In the genomic region with DNA sequence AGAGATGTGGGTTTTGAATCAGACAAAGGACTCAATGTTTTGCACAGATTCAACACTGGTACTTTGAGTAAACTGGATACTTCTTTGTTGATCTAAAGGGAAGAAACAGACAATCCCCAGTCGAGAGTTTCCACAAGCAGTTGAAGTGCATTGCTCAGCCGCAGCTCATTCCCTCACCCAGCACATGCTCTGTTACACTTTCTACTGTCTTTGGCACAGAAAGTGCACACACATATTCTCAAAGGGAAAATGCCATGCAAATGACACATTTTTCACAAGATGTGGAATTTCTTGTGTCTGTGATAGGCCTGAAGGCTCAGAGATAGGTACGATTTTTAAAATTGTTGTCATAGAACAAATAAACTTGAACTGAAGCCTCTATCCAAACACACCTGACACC, we compare ENCODE assay signal across 1 cellular context.
TF ChIP-seq lines count a peak whose summit lies in the region.

No MANE protein-coding gene starts in this region.

TF ChIP-seq in SK-N-SH treated with all-trans-retinoic acid at 6 μM for 48 hours, 23 proteins besides CTCF, POLR2A, EP300 and RAD21 (continued from another document):
- TF ChIP-seq, protein P1, sequence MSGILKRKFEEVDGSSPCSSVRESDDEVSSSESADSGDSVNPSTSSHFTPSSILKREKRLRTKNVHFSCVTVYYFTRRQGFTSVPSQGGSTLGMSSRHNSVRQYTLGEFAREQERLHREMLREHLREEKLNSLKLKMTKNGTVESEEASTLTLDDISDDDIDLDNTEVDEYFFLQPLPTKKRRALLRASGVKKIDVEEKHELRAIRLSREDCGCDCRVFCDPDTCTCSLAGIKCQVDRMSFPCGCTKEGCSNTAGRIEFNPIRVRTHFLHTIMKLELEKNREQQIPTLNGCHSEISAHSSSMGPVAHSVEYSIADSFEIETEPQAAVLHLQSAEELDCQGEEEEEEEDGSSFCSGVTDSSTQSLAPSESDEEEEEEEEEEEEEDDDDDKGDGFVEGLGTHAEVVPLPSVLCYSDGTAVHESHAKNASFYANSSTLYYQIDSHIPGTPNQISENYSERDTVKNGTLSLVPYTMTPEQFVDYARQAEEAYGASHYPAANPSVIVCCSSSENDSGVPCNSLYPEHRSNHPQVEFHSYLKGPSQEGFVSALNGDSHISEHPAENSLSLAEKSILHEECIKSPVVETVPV (CRISPR knock-in tag; IDR thresholded peaks at IDR 0.05): no peak
- TF ChIP-seq, protein P2, sequence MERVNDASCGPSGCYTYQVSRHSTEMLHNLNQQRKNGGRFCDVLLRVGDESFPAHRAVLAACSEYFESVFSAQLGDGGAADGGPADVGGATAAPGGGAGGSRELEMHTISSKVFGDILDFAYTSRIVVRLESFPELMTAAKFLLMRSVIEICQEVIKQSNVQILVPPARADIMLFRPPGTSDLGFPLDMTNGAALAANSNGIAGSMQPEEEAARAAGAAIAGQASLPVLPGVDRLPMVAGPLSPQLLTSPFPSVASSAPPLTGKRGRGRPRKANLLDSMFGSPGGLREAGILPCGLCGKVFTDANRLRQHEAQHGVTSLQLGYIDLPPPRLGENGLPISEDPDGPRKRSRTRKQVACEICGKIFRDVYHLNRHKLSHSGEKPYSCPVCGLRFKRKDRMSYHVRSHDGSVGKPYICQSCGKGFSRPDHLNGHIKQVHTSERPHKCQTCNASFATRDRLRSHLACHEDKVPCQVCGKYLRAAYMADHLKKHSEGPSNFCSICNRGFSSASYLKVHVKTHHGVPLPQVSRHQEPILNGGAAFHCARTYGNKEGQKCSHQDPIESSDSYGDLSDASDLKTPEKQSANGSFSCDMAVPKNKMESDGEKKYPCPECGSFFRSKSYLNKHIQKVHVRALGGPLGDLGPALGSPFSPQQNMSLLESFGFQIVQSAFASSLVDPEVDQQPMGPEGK (CRISPR knock-in tag; IDR thresholded peaks at IDR 0.05; ENCODE audit: borderline replicate concordance): no peak
- TF ChIP-seq ISL1 (CRISPR knock-in tag; IDR thresholded peaks at IDR 0.05) (no peak), ZFP3 (CRISPR knock-in tag; IDR thresholded peaks at IDR 0.05) (no peak), CSDC2 (CRISPR knock-in tag; IDR thresholded peaks at IDR 0.05) (no peak), GLIS3 (CRISPR knock-in tag; IDR thresholded peaks at IDR 0.05) (no peak), TOX (CRISPR knock-in tag; IDR thresholded peaks at IDR 0.05; ENCODE audit: borderline replicate concordance) (no peak), ZNF70 (CRISPR knock-in tag; IDR thresholded peaks at IDR 0.05) (no peak), ESRRG (CRISPR knock-in tag; IDR thresholded peaks at IDR 0.05) (no peak)
- TF ChIP-seq, protein P3, sequence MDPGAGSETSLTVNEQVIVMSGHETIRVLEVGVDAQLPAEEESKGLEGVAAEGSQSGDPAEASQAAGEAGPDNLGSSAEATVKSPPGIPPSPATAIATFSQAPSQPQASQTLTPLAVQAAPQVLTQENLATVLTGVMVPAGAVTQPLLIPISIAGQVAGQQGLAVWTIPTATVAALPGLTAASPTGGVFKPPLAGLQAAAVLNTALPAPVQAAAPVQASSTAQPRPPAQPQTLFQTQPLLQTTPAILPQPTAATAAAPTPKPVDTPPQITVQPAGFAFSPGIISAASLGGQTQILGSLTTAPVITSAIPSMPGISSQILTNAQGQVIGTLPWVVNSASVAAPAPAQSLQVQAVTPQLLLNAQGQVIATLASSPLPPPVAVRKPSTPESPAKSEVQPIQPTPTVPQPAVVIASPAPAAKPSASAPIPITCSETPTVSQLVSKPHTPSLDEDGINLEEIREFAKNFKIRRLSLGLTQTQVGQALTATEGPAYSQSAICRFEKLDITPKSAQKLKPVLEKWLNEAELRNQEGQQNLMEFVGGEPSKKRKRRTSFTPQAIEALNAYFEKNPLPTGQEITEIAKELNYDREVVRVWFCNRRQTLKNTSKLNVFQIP (CRISPR knock-in tag; IDR thresholded peaks at IDR 0.05; ENCODE audit: borderline replicate concordance, low read depth): no peak
